1 cellular context compared by ENCODE assay signal in genomic region chr3:124620600-124621063, GRCh38.
A peak's percentile ranks its signal among the peaks of the same experiment; 100 is the strongest.
TF ChIP-seq lines count a peak whose summit lies in the region.

No MANE protein-coding gene starts in this region.

TF ChIP-seq in K562, 482 proteins besides CTCF, POLR2A, EP300 and RAD21 (continued from another document and continues in another):
- TF ChIP-seq ZNF224 (CRISPR knock-in tag; IDR thresholded peaks at IDR 0.05) (no peak), HMG20B (CRISPR knock-in tag; IDR thresholded peaks at IDR 0.05) (no peak), HNRNPK (IDR thresholded peaks at IDR 0.05; ENCODE audit: low read depth, low read length, poor library complexity, severe bottlenecking) (no peak), XRCC4 (IDR thresholded peaks at IDR 0.05; ENCODE audit: extremely low read depth, insufficient read depth, insufficient read length) (no peak), ZFP36 (IDR thresholded peaks at IDR 0.05; ENCODE audit: low read depth, low read length, partially characterized antibody) (peak; percentile 12), SRSF1 (IDR thresholded peaks at IDR 0.05; ENCODE audit: low read depth, low read length) (no peak), SMC3 (conservative IDR thresholded peaks at IDR 0.05; ENCODE audit: insufficient read depth, low read depth, low read length) (no peak), ELF2 (CRISPR knock-in tag; IDR thresholded peaks at IDR 0.05) (no peak), ZNF174 (CRISPR knock-in tag; IDR thresholded peaks at IDR 0.05) (no peak), TEAD1 (CRISPR knock-in tag; IDR thresholded peaks at IDR 0.05) (0 out of 4 replicates have a peak, but pooled peaks of 1 of the 2 experiments have one; percentile 31), GTF2A2 (tag; IDR thresholded peaks at IDR 0.05) (no peak), ARID2 (IDR thresholded peaks at IDR 0.05) (no peak), FOXP4 (CRISPR knock-in tag; IDR thresholded peaks at IDR 0.05; ENCODE audit: borderline replicate concordance) (no peak), CTBP1 (IDR thresholded peaks at IDR 0.05; ENCODE audit: borderline replicate concordance) (peak; percentile 68; the same call in 1 of the 2 replicates), SAFB (IDR thresholded peaks at IDR 0.05; ENCODE audit: borderline replicate concordance, low read depth, low read length) (no peak), MTA1 (IDR thresholded peaks at IDR 0.05; ENCODE audit: borderline replicate concordance) (no peak), SMAD2 (IDR thresholded peaks at IDR 0.05; ENCODE audit: low read depth, low read length) (no peak), FUS (optimal IDR thresholded peaks at IDR 0.05; ENCODE audit: low read depth, low read length) (no peak), ZNF239 (CRISPR knock-in tag; IDR thresholded peaks at IDR 0.05) (no peak), MCM5 (IDR thresholded peaks at IDR 0.05; ENCODE audit: low read depth) (no peak), ETV1 (tag; conservative IDR thresholded peaks at IDR 0.05; ENCODE audit: low read depth) (peak; percentile 92), TCF3 (CRISPR knock-in tag; IDR thresholded peaks at IDR 0.05) (peak; percentile 85), MTA3 (IDR thresholded peaks at IDR 0.05; ENCODE audit: borderline replicate concordance) (no peak; the same call in 1 of the 2 replicates), FIP1L1 (IDR thresholded peaks at IDR 0.05; ENCODE audit: low read depth, low read length, poor library complexity, severe bottlenecking) (no peak), TAF1 (IDR thresholded peaks at IDR 0.05; ENCODE audit: control insufficient read depth, extremely low read depth, insufficient read depth, low read length, severe bottlenecking) (peak; percentile 25), ADNP (tag; IDR thresholded peaks at IDR 0.05) (no peak), XRCC5 (IDR thresholded peaks at IDR 0.05; ENCODE audit: low read depth, low read length) (no peak), CHD4 (IDR thresholded peaks at IDR 0.05; ENCODE audit: insufficient read depth, insufficient replicate concordance, low read depth, low read length, poor library complexity, severe bottlenecking) (no peak), ARHGAP35 (IDR thresholded peaks at IDR 0.05; ENCODE audit: partially characterized antibody) (no peak), ZNF408 (CRISPR knock-in tag; IDR thresholded peaks at IDR 0.05; ENCODE audit: low read depth) (no peak), KAT2B (IDR thresholded peaks at IDR 0.05; ENCODE audit: low read depth, low read length) (no peak), CAMTA2 (CRISPR knock-in tag; conservative IDR thresholded peaks at IDR 0.05) (no peak), ZNF324 (CRISPR knock-in tag; IDR thresholded peaks at IDR 0.05) (no peak), TFE3 (CRISPR knock-in tag; IDR thresholded peaks at IDR 0.05) (no peak), E2F4 (CRISPR knock-in tag; IDR thresholded peaks at IDR 0.05; ENCODE audit: low read depth) (no peak), ZNF165 (CRISPR knock-in tag; IDR thresholded peaks at IDR 0.05; ENCODE audit: borderline replicate concordance) (no peak), NEUROD1 (IDR thresholded peaks at IDR 0.05; ENCODE audit: borderline replicate concordance, low read depth, low read length, partially characterized antibody) (peak; percentile 82), NCOR1 (IDR thresholded peaks at IDR 0.05) (peak; percentile 93), ZBTB26 (CRISPR knock-in tag; IDR thresholded peaks at IDR 0.05) (no peak), ZNF77 (CRISPR knock-in tag; IDR thresholded peaks at IDR 0.05) (no peak), BHLHE40 (IDR thresholded peaks at IDR 0.05; ENCODE audit: low read length) (peak; percentile 43; the same call in 1 of the 2 replicates), TAF15 (IDR thresholded peaks at IDR 0.05; ENCODE audit: low read depth, low read length) (no peak), SNRNP70 (optimal IDR thresholded peaks at IDR 0.05; ENCODE audit: low read depth, low read length) (no peak), ZNF592 (IDR thresholded peaks at IDR 0.05) (peak; percentile 83), ZSCAN29 (IDR thresholded peaks at IDR 0.05) (no peak), SMAD1 (IDR thresholded peaks at IDR 0.05; ENCODE audit: low read depth, low read length, partially characterized antibody) (peak; percentile 40), ZBTB11 (CRISPR knock-in tag; IDR thresholded peaks at IDR 0.05) (0 out of 6 replicates have a peak, but pooled peaks of 1 of the 3 experiments have one; percentile 36), CBX3 (IDR thresholded peaks at IDR 0.05; ENCODE audit: borderline replicate concordance in 1 of 2, low read length in 2 of 2) (peak in 1 of 2 experiments; percentile 71; a peak in 2 of 3 replicates), TEAD2 (tag; IDR thresholded peaks at IDR 0.05) (no peak), NFE2 (IDR thresholded peaks at IDR 0.05; ENCODE audit: low read depth) (peak; percentile 95), CCAR2 (IDR thresholded peaks at IDR 0.05; ENCODE audit: low read depth, low read length) (no peak), JUND (IDR thresholded peaks at IDR 0.05; ENCODE audit: borderline replicate concordance, low read depth, low read length) (peak; percentile 94), JUND (tag; IDR thresholded peaks at IDR 0.05; ENCODE audit: borderline replicate concordance, low read depth, low read length) (peak; percentile 94), KLF1 (tag; IDR thresholded peaks at IDR 0.05) (peak; percentile 76), ZNF583 (CRISPR knock-in tag; IDR thresholded peaks at IDR 0.05) (no peak), ELF1 (tag; IDR thresholded peaks at IDR 0.05) (peak; percentile 78), DDX20 (tag; IDR thresholded peaks at IDR 0.05; ENCODE audit: low read depth) (no peak), YBX1 (IDR thresholded peaks at IDR 0.05) (no peak), TFAP4 (CRISPR knock-in tag; IDR thresholded peaks at IDR 0.05; ENCODE audit: borderline replicate concordance) (no peak), BCOR (IDR thresholded peaks at IDR 0.05) (no peak), TOE1 (IDR thresholded peaks at IDR 0.05; ENCODE audit: borderline replicate concordance) (no peak), TOE1 (CRISPR knock-in tag; IDR thresholded peaks at IDR 0.05; ENCODE audit: borderline replicate concordance, low read depth) (no peak), MTA2 (IDR thresholded peaks at IDR 0.05; ENCODE audit: low read depth) (peak; percentile 68), ZEB2 (IDR thresholded peaks at IDR 0.05) (no peak), RBM14 (IDR thresholded peaks at IDR 0.05; ENCODE audit: borderline replicate concordance, insufficient read depth, low read depth, low read length) (no peak)
